Comparison of ENCODE assay signal across 15 cellular contexts in genomic region chr20:34100578-34100977, GRCh38.
"Had no signal": no experiment of that assay in that cellular context is flagged by ENCODE, and none has a peak within 500 bp of the region (broad histone marks: within the 10 kb centered on the region; RNA-seq: fewer than 3 reads in every experiment).

No MANE protein-coding gene starts in this region.

- H3K4me3 Mint-ChIP-seq: activated T-helper 1 cell treated with anti-CD3 and anti-CD28 coated beads, Interleukin-12 subunit alpha, Interleukin-12 subunit beta, Interleukin-2, Interleukin-4 antibody, amounts not matched to agents 30 ng/mL and 10 ng/mL and 1 ng/mL, durations not matched to agents 14 hours and 24 hours and 36 hours; neural crest cell had no signal

- ATAC-seq: gastroesophageal sphincter, left lung had no signal

- H3K9me3 Mint-ChIP-seq: activated T-helper 1 cell treated with anti-CD3 and anti-CD28 coated beads, Interleukin-12 subunit alpha, Interleukin-12 subunit beta, Interleukin-2, Interleukin-4 antibody, amounts not matched to agents 30 ng/mL and 10 ng/mL and 1 ng/mL, durations not matched to agents 14 hours and 24 hours and 36 hours; neural crest cell had no signal

- H3K27ac ChIP-seq: cardiac muscle cell, epithelial cell of prostate, gastroesophageal sphincter, left lung, pancreas, SJSA1, tibial artery, uterus had no signal

- H3K9me3 ChIP-seq: gastroesophageal sphincter, left lung, pancreas, SJSA1, tibial artery, uterus had no signal

- H3K36me3 ChIP-seq: uterus had no signal

- H3K4me3 ChIP-seq: cardiac muscle cell, gastroesophageal sphincter, left lung, pancreas, SJSA1, tibial artery, uterus had no signal

- H3K4me1 Mint-ChIP-seq: neural crest cell had no signal

- DNase-seq: activated CD4-positive, CD25-positive, alpha-beta regulatory T cell treated with anti-CD3 and anti-CD28 coated beads, Interleukin-2, amount 50 U/mL, for 72 hours; effector CD8-positive, alpha-beta T cell; left lung; pancreas; stimulated activated CD4-positive, alpha-beta T cell treated with anti-CD3 and anti-CD28 coated beads, Interleukin-15, amount 100 ng/mL, for 24 hours; stimulated activated CD4-positive, alpha-beta T cell treated with anti-CD3 and anti-CD28 coated beads, Interleukin-4, amount 100 ng/mL, for 24 hours; T-helper 9 cell; tibial artery; uterus had no signal

- H3K4me1 ChIP-seq: pancreas, SJSA1, tibial artery, uterus had no signal

- H3K27me3 ChIP-seq: cardiac muscle cell, gastroesophageal sphincter, left lung, pancreas, SJSA1, tibial artery, uterus had no signal

- H3K27ac Mint-ChIP-seq: activated T-helper 1 cell treated with anti-CD3 and anti-CD28 coated beads, Interleukin-12 subunit alpha, Interleukin-12 subunit beta, Interleukin-2, Interleukin-4 antibody, amounts not matched to agents 30 ng/mL and 10 ng/mL and 1 ng/mL, durations not matched to agents 14 hours and 24 hours and 36 hours had no signal
